Comparison of ENCODE assay signal across 1 cellular context in the genomic region with DNA sequence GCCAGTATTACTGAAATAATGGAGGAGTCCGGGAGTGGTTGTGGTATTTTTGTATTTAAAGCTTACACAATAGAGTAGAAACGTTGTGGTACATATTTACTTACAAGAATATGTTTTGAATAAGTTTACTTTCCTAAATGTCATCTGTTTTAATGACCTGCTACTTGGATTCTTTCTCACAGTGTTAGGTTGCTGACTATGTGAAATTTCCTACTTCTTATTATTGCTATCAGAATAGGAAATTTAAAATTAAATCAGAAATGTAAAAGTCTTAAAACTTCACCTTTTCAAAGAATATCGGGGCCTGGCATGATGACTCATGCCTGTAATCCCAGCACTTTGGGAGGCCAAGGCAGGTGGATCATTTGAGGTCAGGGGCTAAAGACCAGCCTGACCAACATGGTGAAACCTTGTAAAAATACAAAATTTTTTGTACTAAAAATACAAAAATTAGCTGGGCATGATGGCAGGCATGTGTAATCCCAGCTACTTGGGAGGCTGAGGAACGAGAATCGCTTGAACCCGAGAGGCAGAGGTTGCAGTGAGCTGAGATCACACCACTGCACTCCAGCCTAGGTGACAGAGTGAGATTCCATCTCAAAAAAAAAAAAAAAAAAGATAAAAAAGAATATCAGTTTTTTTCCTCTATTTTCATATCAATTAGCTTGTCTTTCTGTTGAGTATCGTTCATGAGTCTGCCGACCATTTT.
TF ChIP-seq lines count a peak whose summit lies in the region.

No MANE protein-coding gene starts in this region.

TF ChIP-seq in HepG2, 621 proteins besides CTCF, POLR2A, EP300 and RAD21 (continued from another document and continues in another):
- TF ChIP-seq, protein P1, sequence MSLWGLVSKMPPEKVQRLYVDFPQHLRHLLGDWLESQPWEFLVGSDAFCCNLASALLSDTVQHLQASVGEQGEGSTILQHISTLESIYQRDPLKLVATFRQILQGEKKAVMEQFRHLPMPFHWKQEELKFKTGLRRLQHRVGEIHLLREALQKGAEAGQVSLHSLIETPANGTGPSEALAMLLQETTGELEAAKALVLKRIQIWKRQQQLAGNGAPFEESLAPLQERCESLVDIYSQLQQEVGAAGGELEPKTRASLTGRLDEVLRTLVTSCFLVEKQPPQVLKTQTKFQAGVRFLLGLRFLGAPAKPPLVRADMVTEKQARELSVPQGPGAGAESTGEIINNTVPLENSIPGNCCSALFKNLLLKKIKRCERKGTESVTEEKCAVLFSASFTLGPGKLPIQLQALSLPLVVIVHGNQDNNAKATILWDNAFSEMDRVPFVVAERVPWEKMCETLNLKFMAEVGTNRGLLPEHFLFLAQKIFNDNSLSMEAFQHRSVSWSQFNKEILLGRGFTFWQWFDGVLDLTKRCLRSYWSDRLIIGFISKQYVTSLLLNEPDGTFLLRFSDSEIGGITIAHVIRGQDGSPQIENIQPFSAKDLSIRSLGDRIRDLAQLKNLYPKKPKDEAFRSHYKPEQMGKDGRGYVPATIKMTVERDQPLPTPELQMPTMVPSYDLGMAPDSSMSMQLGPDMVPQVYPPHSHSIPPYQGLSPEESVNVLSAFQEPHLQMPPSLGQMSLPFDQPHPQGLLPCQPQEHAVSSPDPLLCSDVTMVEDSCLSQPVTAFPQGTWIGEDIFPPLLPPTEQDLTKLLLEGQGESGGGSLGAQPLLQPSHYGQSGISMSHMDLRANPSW (CRISPR knock-in tag; IDR thresholded peaks at IDR 0.05; ENCODE audit: borderline replicate concordance) = no peak
- TF ChIP-seq ELF4 (CRISPR knock-in tag; IDR thresholded peaks at IDR 0.05; ENCODE audit: borderline replicate concordance) = no peak
- TF ChIP-seq NFKBIZ (CRISPR knock-in tag; IDR thresholded peaks at IDR 0.05) = no peak
- no peak for TF ChIP-seq ZSCAN31 (CRISPR knock-in tag; IDR thresholded peaks at IDR 0.05; ENCODE audit: low read depth)
- TF ChIP-seq ETV5 (CRISPR knock-in tag; IDR thresholded peaks at IDR 0.05; ENCODE audit: borderline replicate concordance) = peak; percentile 44; the same call in 1 of the 2 replicates
- peak; percentile 42; the same call in 1 of the 2 replicates for TF ChIP-seq JUNB (CRISPR knock-in tag; IDR thresholded peaks at IDR 0.05; ENCODE audit: borderline replicate concordance)
- TF ChIP-seq ZNF207 (IDR thresholded peaks at IDR 0.05; ENCODE audit: borderline replicate concordance) = no peak
- no peak for TF ChIP-seq NR1H2 (CRISPR knock-in tag; IDR thresholded peaks at IDR 0.05; ENCODE audit: borderline replicate concordance, low read depth)
- TF ChIP-seq FOSL2 (CRISPR knock-in tag; IDR thresholded peaks at IDR 0.05) = peak; percentile 99
- TF ChIP-seq ZNF143 (CRISPR knock-in tag; IDR thresholded peaks at IDR 0.05) = no peak
- TF ChIP-seq, protein P2, sequence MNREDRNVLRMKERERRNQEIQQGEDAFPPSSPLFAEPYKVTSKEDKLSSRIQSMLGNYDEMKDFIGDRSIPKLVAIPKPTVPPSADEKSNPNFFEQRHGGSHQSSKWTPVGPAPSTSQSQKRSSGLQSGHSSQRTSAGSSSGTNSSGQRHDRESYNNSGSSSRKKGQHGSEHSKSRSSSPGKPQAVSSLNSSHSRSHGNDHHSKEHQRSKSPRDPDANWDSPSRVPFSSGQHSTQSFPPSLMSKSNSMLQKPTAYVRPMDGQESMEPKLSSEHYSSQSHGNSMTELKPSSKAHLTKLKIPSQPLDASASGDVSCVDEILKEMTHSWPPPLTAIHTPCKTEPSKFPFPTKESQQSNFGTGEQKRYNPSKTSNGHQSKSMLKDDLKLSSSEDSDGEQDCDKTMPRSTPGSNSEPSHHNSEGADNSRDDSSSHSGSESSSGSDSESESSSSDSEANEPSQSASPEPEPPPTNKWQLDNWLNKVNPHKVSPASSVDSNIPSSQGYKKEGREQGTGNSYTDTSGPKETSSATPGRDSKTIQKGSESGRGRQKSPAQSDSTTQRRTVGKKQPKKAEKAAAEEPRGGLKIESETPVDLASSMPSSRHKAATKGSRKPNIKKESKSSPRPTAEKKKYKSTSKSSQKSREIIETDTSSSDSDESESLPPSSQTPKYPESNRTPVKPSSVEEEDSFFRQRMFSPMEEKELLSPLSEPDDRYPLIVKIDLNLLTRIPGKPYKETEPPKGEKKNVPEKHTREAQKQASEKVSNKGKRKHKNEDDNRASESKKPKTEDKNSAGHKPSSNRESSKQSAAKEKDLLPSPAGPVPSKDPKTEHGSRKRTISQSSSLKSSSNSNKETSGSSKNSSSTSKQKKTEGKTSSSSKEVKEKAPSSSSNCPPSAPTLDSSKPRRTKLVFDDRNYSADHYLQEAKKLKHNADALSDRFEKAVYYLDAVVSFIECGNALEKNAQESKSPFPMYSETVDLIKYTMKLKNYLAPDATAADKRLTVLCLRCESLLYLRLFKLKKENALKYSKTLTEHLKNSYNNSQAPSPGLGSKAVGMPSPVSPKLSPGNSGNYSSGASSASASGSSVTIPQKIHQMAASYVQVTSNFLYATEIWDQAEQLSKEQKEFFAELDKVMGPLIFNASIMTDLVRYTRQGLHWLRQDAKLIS (CRISPR knock-in tag; IDR thresholded peaks at IDR 0.05) = peak; percentile 65; the same call in 1 of the 2 replicates
- no peak for TF ChIP-seq GTF2F1 (IDR thresholded peaks at IDR 0.05; ENCODE audit: low read length)
- TF ChIP-seq FOXJ3 (CRISPR knock-in tag; IDR thresholded peaks at IDR 0.05; ENCODE audit: borderline replicate concordance) = peak; percentile 43; the same call in 1 of the 2 replicates
- no peak for TF ChIP-seq MEIS1 (CRISPR knock-in tag; IDR thresholded peaks at IDR 0.05; ENCODE audit: borderline replicate concordance)
- no peak for TF ChIP-seq ARHGAP35 (CRISPR knock-in tag; IDR thresholded peaks at IDR 0.05; ENCODE audit: borderline replicate concordance)
- TF ChIP-seq PRMT3 (CRISPR knock-in tag; IDR thresholded peaks at IDR 0.05; ENCODE audit: borderline replicate concordance, low read depth) = no peak
- TF ChIP-seq ZNF770 (CRISPR knock-in tag; IDR thresholded peaks at IDR 0.05) = peak; percentile 76
- TF ChIP-seq, protein P3, sequence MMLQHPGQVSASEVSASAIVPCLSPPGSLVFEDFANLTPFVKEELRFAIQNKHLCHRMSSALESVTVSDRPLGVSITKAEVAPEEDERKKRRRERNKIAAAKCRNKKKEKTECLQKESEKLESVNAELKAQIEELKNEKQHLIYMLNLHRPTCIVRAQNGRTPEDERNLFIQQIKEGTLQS (CRISPR knock-in tag; IDR thresholded peaks at IDR 0.05) = peak; percentile 94
- no peak for TF ChIP-seq CCAR2 (optimal IDR thresholded peaks at IDR 0.05; ENCODE audit: low read depth, low read length)
- peak; percentile 70 for TF ChIP-seq FOXA3 (CRISPR knock-in tag; IDR thresholded peaks at IDR 0.05)
- TF ChIP-seq KAT2B (IDR thresholded peaks at IDR 0.05; ENCODE audit: borderline replicate concordance, low read depth, low read length) = no peak
- TF ChIP-seq GPN1 (CRISPR knock-in tag; IDR thresholded peaks at IDR 0.05; ENCODE audit: borderline replicate concordance) = no peak
- TF ChIP-seq JUN (CRISPR knock-in tag; IDR thresholded peaks at IDR 0.05) = peak; percentile 75; the same call in 1 of the 2 replicates
- TF ChIP-seq MED8 (CRISPR knock-in tag; IDR thresholded peaks at IDR 0.05; ENCODE audit: insufficient replicate concordance) = no peak
- no peak for TF ChIP-seq ZNF672 (CRISPR knock-in tag; IDR thresholded peaks at IDR 0.05)
- TF ChIP-seq ZNF788 (CRISPR knock-in tag; IDR thresholded peaks at IDR 0.05; ENCODE audit: borderline replicate concordance) = no peak
- no peak for TF ChIP-seq ZNF737 (CRISPR knock-in tag; IDR thresholded peaks at IDR 0.05; ENCODE audit: borderline replicate concordance)
- no peak; the same call in 1 of the 2 replicates for TF ChIP-seq ZC3H4 (CRISPR knock-in tag; IDR thresholded peaks at IDR 0.05; ENCODE audit: borderline replicate concordance)
- TF ChIP-seq ZNF20 (CRISPR knock-in tag; IDR thresholded peaks at IDR 0.05) = no peak
- TF ChIP-seq ZNF337 (CRISPR knock-in tag; IDR thresholded peaks at IDR 0.05; ENCODE audit: borderline replicate concordance, low read depth) = 0 out of 2 replicates have a peak, but pooled peaks have one; percentile 10
- TF ChIP-seq ZNF749 (CRISPR knock-in tag; IDR thresholded peaks at IDR 0.05; ENCODE audit: borderline replicate concordance) = no peak
- TF ChIP-seq HOXA3 (CRISPR knock-in tag; IDR thresholded peaks at IDR 0.05) = peak; percentile 42; the same call in 1 of the 2 replicates
- TF ChIP-seq PHF20 (CRISPR knock-in tag; IDR thresholded peaks at IDR 0.05) = no peak
- TF ChIP-seq, protein P4, sequence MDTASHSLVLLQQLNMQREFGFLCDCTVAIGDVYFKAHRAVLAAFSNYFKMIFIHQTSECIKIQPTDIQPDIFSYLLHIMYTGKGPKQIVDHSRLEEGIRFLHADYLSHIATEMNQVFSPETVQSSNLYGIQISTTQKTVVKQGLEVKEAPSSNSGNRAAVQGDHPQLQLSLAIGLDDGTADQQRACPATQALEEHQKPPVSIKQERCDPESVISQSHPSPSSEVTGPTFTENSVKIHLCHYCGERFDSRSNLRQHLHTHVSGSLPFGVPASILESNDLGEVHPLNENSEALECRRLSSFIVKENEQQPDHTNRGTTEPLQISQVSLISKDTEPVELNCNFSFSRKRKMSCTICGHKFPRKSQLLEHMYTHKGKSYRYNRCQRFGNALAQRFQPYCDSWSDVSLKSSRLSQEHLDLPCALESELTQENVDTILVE (CRISPR knock-in tag; IDR thresholded peaks at IDR 0.05) = no peak
- TF ChIP-seq TCF7 (IDR thresholded peaks at IDR 0.05; ENCODE audit: low read depth) = peak; percentile 41; the same call in 1 of the 2 replicates
- TF ChIP-seq, protein P5, sequence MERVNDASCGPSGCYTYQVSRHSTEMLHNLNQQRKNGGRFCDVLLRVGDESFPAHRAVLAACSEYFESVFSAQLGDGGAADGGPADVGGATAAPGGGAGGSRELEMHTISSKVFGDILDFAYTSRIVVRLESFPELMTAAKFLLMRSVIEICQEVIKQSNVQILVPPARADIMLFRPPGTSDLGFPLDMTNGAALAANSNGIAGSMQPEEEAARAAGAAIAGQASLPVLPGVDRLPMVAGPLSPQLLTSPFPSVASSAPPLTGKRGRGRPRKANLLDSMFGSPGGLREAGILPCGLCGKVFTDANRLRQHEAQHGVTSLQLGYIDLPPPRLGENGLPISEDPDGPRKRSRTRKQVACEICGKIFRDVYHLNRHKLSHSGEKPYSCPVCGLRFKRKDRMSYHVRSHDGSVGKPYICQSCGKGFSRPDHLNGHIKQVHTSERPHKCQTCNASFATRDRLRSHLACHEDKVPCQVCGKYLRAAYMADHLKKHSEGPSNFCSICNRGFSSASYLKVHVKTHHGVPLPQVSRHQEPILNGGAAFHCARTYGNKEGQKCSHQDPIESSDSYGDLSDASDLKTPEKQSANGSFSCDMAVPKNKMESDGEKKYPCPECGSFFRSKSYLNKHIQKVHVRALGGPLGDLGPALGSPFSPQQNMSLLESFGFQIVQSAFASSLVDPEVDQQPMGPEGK (CRISPR knock-in tag; IDR thresholded peaks at IDR 0.05) = peak; percentile 23; the same call in 1 of the 2 replicates
- no peak for TF ChIP-seq REPIN1 (CRISPR knock-in tag; IDR thresholded peaks at IDR 0.05; ENCODE audit: borderline replicate concordance, low read depth)
- TF ChIP-seq AGO1 (IDR thresholded peaks at IDR 0.05; ENCODE audit: low read depth, low read length, poor library complexity, severe bottlenecking) = no peak
- no peak for TF ChIP-seq ZNF556 (CRISPR knock-in tag; IDR thresholded peaks at IDR 0.05; ENCODE audit: borderline replicate concordance)
- TF ChIP-seq PHB2 (IDR thresholded peaks at IDR 0.05; ENCODE audit: partially characterized antibody) = no peak
- TF ChIP-seq, protein P6, sequence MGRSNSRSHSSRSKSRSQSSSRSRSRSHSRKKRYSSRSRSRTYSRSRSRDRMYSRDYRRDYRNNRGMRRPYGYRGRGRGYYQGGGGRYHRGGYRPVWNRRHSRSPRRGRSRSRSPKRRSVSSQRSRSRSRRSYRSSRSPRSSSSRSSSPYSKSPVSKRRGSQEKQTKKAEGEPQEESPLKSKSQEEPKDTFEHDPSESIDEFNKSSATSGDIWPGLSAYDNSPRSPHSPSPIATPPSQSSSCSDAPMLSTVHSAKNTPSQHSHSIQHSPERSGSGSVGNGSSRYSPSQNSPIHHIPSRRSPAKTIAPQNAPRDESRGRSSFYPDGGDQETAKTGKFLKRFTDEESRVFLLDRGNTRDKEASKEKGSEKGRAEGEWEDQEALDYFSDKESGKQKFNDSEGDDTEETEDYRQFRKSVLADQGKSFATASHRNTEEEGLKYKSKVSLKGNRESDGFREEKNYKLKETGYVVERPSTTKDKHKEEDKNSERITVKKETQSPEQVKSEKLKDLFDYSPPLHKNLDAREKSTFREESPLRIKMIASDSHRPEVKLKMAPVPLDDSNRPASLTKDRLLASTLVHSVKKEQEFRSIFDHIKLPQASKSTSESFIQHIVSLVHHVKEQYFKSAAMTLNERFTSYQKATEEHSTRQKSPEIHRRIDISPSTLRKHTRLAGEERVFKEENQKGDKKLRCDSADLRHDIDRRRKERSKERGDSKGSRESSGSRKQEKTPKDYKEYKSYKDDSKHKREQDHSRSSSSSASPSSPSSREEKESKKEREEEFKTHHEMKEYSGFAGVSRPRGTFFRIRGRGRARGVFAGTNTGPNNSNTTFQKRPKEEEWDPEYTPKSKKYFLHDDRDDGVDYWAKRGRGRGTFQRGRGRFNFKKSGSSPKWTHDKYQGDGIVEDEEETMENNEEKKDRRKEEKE (IDR thresholded peaks at IDR 0.05) = no peak
- TF ChIP-seq NR2C2 (CRISPR knock-in tag; IDR thresholded peaks at IDR 0.05; ENCODE audit: borderline replicate concordance) = 0 out of 2 replicates have a peak, but pooled peaks have one; percentile 46
- TF ChIP-seq ZKSCAN8 (CRISPR knock-in tag; IDR thresholded peaks at IDR 0.05; ENCODE audit: borderline replicate concordance) = peak; percentile 66; the same call in 1 of the 2 replicates
- TF ChIP-seq TGIF2 (CRISPR knock-in tag; IDR thresholded peaks at IDR 0.05) = no peak
